Comparison of ENCODE assay signal across 21 cellular contexts in the genomic region with DNA sequence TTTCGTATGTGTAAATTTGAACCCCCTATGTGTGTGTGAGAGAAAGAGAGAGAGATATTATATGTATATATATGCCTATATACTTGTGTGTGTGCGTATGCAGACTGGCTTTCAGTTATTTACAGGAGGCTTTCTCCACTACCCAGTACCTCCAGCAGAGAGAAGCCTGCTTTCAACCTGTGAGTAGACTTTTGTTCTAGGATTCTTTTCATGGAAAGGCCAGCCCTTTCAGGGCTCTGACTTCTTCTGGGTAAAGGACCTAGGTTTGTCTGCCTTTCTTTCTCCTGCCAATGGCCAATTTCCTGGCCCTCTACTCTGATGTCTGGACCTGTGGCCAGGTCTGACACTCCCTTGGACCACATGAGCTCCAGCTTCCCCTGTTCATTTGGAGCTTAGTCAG.
"Had no signal": no experiment of that assay in that cellular context is flagged by ENCODE, and none has a peak within 500 bp of the region (broad histone marks: within the 10 kb centered on the region; RNA-seq: fewer than 3 reads in every experiment).

No MANE protein-coding gene starts in this region.

- H3K36me3 ChIP-seq: neutrophil, right lobe of liver, tibial artery, upper lobe of left lung, uterus had no signal

- H3K27ac Mint-ChIP-seq: endodermal cell; nephron; stimulated activated effector memory CD8-positive, alpha-beta T cell treated with anti-CD3 and anti-CD28 coated beads, Interleukin-12 subunit alpha, Interleukin-12 subunit beta, amount 100 ng/mL, for 72 hours; stimulated activated naive CD8-positive, alpha-beta T cell treated with anti-CD3 and anti-CD28 coated beads, Interleukin-15, Interleukin-2, amounts not matched to agents 100 ng/mL and 50 ng/mL, for 24 hours had no signal

- DNase-seq: effector CD4-positive, alpha-beta T cell; erythroblast; heart left ventricle; hippocampal formation; left colon; left ventricle myocardium superior; mesendoderm; naive B cell; psoas muscle; retina; right lobe of liver; stimulated activated CD4-positive, alpha-beta T cell treated with anti-CD3 and anti-CD28 coated beads, Interleukin-4, amount 100 ng/mL, for 1 hour; stimulated activated CD8-positive, alpha-beta memory T cell treated with anti-CD3 and anti-CD28 coated beads, Interleukin-4, amount 100 ng/mL, for 48 hours; tibial artery; upper lobe of left lung; uterus had no signal

- H3K4me3 Mint-ChIP-seq: endodermal cell; naive B cell; nephron; stimulated activated effector memory CD8-positive, alpha-beta T cell treated with anti-CD3 and anti-CD28 coated beads, Interleukin-12 subunit alpha, Interleukin-12 subunit beta, amount 100 ng/mL, for 72 hours; stimulated activated naive CD8-positive, alpha-beta T cell treated with anti-CD3 and anti-CD28 coated beads, Interleukin-15, Interleukin-2, amounts not matched to agents 100 ng/mL and 50 ng/mL, for 24 hours had no signal

- H3K27ac ChIP-seq: heart left ventricle, neutrophil, psoas muscle, right lobe of liver, tibial artery, upper lobe of left lung, uterus had no signal

- H3K9me3 ChIP-seq: heart left ventricle, neutrophil, psoas muscle, right lobe of liver, tibial artery, upper lobe of left lung, uterus had no signal

- H3K4me1 Mint-ChIP-seq: nephron had no signal

- H3K27me3 ChIP-seq: heart left ventricle, neutrophil, right lobe of liver, tibial artery, upper lobe of left lung, uterus had no signal

- ATAC-seq: heart left ventricle; left colon; left ventricle myocardium superior; right lobe of liver; stimulated activated effector memory CD8-positive, alpha-beta T cell treated with anti-CD3 and anti-CD28 coated beads, Interleukin-12 subunit alpha, Interleukin-12 subunit beta, amount 100 ng/mL, for 72 hours had no signal

- H3K36me3 Mint-ChIP-seq: stimulated activated effector memory CD8-positive, alpha-beta T cell treated with anti-CD3 and anti-CD28 coated beads, Interleukin-12 subunit alpha, Interleukin-12 subunit beta, amount 100 ng/mL, for 72 hours had no signal

- H3K27me3 Mint-ChIP-seq: naive B cell; stimulated activated naive CD8-positive, alpha-beta T cell treated with anti-CD3 and anti-CD28 coated beads, Interleukin-15, Interleukin-2, amounts not matched to agents 100 ng/mL and 50 ng/mL, for 24 hours had no signal

- H3K9me3 Mint-ChIP-seq: endodermal cell; nephron; stimulated activated effector memory CD8-positive, alpha-beta T cell treated with anti-CD3 and anti-CD28 coated beads, Interleukin-12 subunit alpha, Interleukin-12 subunit beta, amount 100 ng/mL, for 72 hours had no signal

- H3K4me3 ChIP-seq: heart left ventricle, psoas muscle, right lobe of liver, tibial artery, upper lobe of left lung, uterus had no signal

- H3K4me1 ChIP-seq: psoas muscle, right lobe of liver, uterus had no signal
